ENCODE assay signal across 12 cellular contexts in the genomic region with DNA sequence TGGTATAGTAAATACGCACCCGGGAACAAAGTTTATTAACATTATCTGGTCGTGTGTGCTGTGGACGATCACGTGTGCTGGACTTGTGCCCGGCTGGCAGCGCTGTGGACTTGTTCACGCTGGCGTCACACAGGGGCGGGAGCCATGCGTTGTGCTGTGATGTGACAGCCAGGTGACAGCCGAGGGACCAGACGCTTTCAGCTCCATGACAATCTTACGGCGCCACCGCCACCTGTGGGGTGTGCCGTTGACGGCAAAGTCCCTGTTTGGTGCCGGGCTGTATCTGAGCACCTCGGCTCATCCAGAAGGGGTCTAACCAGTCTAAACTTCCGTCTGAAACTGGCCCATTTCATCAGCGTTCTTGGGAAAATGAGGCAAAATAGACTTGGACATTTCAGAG. TPM values are rescaled to one million over a fixed set of nuclear protein-coding genes. Genes with fewer than 3 reads are reported as not detected.
A peak's percentile ranks its signal among the peaks of the same experiment; 100 is the strongest.
DNase-seq lines count a peak whose midpoint lies in the region; ATAC-seq and TF ChIP-seq lines count a peak whose summit lies in the region.
"Had no signal": no experiment of that assay in that cellular context is flagged by ENCODE, and none has a peak within 500 bp of the region (broad histone marks: within the 10 kb centered on the region; RNA-seq: fewer than 3 reads in every experiment).

No MANE protein-coding gene starts in this region.

- no TSS peak for BruUV-seq in HCT116 (replicated peaks; lab: Mats Ljungman, UMichigan)

- TF ChIP-seq RAD21 in HCT116 (IDR thresholded peaks at IDR 0.05; ENCODE audit: low read depth), result peak; percentile 49

- H3K4me1 ChIP-seq in HCT116 (ENCODE audit: control insufficient read depth in 1 of 2, insufficient read depth in 2 of 2, low read length in 2 of 2) (peaks cover 6 to 10% of the 10 kb centered on the region in 2 experiments; a peak in 3 of 4 replicates), psoas muscle (peaks cover 20% of the 10 kb centered on the region), smooth muscle cell (ENCODE audit: low read depth) (peaks cover 20% of the 10 kb centered on the region)

- 18 to 28% (median 22%) methylated on average over 22 of the region's 22 CpGs for WGBS in psoas muscle, 3 donors
- WGBS in smooth muscle cell (ENCODE audit: low lambda C conversion rate), result 94% methylated on average over 22 of the region's 22 CpGs

- no peaks in the 10 kb centered on the region for H4K20me1 ChIP-seq in HCT116 (ENCODE audit: insufficient read depth)
- no peaks in the 10 kb centered on the region for H4K20me1 ChIP-seq in smooth muscle cell (ENCODE audit: low read depth)

- H3K27me3 ChIP-seq in HCT116 (ENCODE audit: insufficient read depth, low read length) (no peaks in the 10 kb centered on the region), psoas muscle (ENCODE audit: insufficient read depth in 3 of 3, low read length in 2 of 3) (no peaks in the 10 kb centered on the region), smooth muscle cell (ENCODE audit: low read depth) (no peaks in the 10 kb centered on the region)
- H3K27me3 ChIP-seq: thyroid gland had no signal

- H3K9me3 ChIP-seq in HCT116 (ENCODE audit: control insufficient read depth in 1 of 2, insufficient read depth in 1 of 2, low read depth in 1 of 2, low read length in 2 of 2) (no peaks in the 10 kb centered on the region), psoas muscle (no peaks in the 10 kb centered on the region), smooth muscle cell (replicated peaks; ENCODE audit: low read depth) (no peaks in the 10 kb centered on the region)
- H3K9me3 ChIP-seq: thyroid gland had no signal

- no peak overlapping the region for H3K9ac ChIP-seq in HCT116 (ENCODE audit: low read length)
- H3K9ac ChIP-seq in smooth muscle cell (ENCODE audit: low read depth), result no peak overlapping the region

- DNase-seq in HCT116 (ENCODE audit: low read depth, low spot score), result peak; percentile 73
- DNase-seq in SHP77 (lab: John Stamatoyannopoulos, UW), result peak; percentile 82 to 85
- DNase-seq in hypothalamus (lab: John Stamatoyannopoulos, UW), result peak in 41 of 51 donors; percentile 6 to 86 (median 54)
- DNase-seq in psoas muscle, result peak; percentile 76 to 90
- no peak for DNase-seq in smooth muscle cell (lab: John Stamatoyannopoulos, UW; ENCODE audit: unreplicated experiment)
- no peak for DNase-seq in NCI-H226
- DNase-seq: activated gamma-delta T cell treated with Interleukin-2 at 50 U/mL for 16 hours, DND-41, mammary epithelial cell had no signal

- intact Hi-C loops in HCT116 (cut with micrococcal nuclease), result loop anchor here (10.0 kb wide), 3 partner anchors 101 to 431 kb away; no protein-coding TSS in a partner anchor
- intact Hi-C loops in psoas muscle (cut with DNase I), result no loop called here

- H3K4me3 ChIP-seq in HCT116 (replicated peaks in 1 of 2; ENCODE audit: low read depth in 1 of 2, low read length in 2 of 2) (peak overlapping the region in 1 of 2 experiments; percentile 19; a peak in 3 of 4 replicates), psoas muscle (peak overlapping the region; percentile 46), smooth muscle cell (no peak overlapping the region)
- H3K4me3 ChIP-seq: thyroid gland had no signal

- H3K79me2 ChIP-seq in HCT116 (ENCODE audit: insufficient read depth, low read length) (no peaks in the 10 kb centered on the region), smooth muscle cell (ENCODE audit: low read depth) (no peaks in the 10 kb centered on the region)

- CTCF ChIA-PET in HCT116 (lab: Charles Lee), result no interaction called here

- no peak for TF ChIP-seq POLR2A in HCT116 (IDR thresholded peaks at IDR 0.05; ENCODE audit: borderline replicate concordance, extremely low read depth, insufficient read depth, insufficient read length)

- POLR2A ChIA-PET in HCT116 (lab: Charles Lee), result no interaction called here

- RAD21 ChIA-PET in HCT116 (lab: Charles Lee; ENCODE audit: low non-redundant PET in 1 of 2, low total read pairs in 2 of 2, uncharacterized antibody in 2 of 2, unreplicated experiment in 2 of 2), result interaction anchor here in 1 of 2 experiments (0.8 kb wide), 1 partner anchor 252 kb away, joined by 3 read pairs; no protein-coding TSS in a partner anchor

- no peaks in the 10 kb centered on the region for H3F3A ChIP-seq in smooth muscle cell (ENCODE audit: low read depth)

- H3K36me3 ChIP-seq in HCT116 (ENCODE audit: control insufficient read depth in 1 of 2, insufficient read depth in 2 of 2, low read length in 2 of 2) (no peaks in the 10 kb centered on the region), psoas muscle (ENCODE audit: insufficient read depth in 1 of 2, low read depth in 1 of 2) (no peaks in the 10 kb centered on the region), smooth muscle cell (ENCODE audit: low read depth) (no peaks in the 10 kb centered on the region)
- H3K36me3 ChIP-seq: thyroid gland had no signal

- peak overlapping the region; percentile 65 for H3K4me2 ChIP-seq in HCT116 (ENCODE audit: low read length)
- H3K4me2 ChIP-seq in smooth muscle cell, result no peak overlapping the region

- ATAC-seq in HCT116 (peak; percentile 94), psoas muscle (peak; percentile 94 to 98 (median 96)), GM21381 (IDR thresholded peaks at IDR 0.05; ENCODE audit: unreplicated experiment) (no peak), HG03135 (IDR thresholded peaks at IDR 0.05; ENCODE audit: unreplicated experiment) (no peak)

- H3K27ac ChIP-seq in HCT116 (ENCODE audit: low read depth, low read length) (no peak overlapping the region), psoas muscle (peak overlapping the region; percentile 73), smooth muscle cell (ENCODE audit: low read depth) (no peak overlapping the region)
- H3K27ac ChIP-seq: thyroid gland had no signal

- no peak for TF ChIP-seq CTCF in HCT116 (IDR thresholded peaks at IDR 0.05 in 2 of 3, conservative IDR thresholded peaks at IDR 0.05 in 1 of 3; ENCODE audit: borderline replicate concordance in 1 of 3, insufficient read depth in 1 of 3, low read depth in 2 of 3, low read length in 2 of 3)
- peak; percentile 14 for TF ChIP-seq CTCF in psoas muscle (IDR thresholded peaks at IDR 0.05)
- no peak for TF ChIP-seq CTCF in smooth muscle cell (IDR thresholded peaks at IDR 0.05; ENCODE audit: borderline replicate concordance, insufficient read depth, poor library complexity, severe bottlenecking)

- H2AFZ ChIP-seq in HCT116 (ENCODE audit: low read depth, low read length, poor library complexity, severe bottlenecking) (peak overlapping the region; percentile 86), smooth muscle cell (ENCODE audit: low read depth) (no peak overlapping the region)

- H3K9me2 ChIP-seq in HCT116 (ENCODE audit: insufficient read depth), result no peaks in the 10 kb centered on the region

TF ChIP-seq in HCT116, 20 proteins besides CTCF, POLR2A, EP300 and RAD21:
- no peak; the same call in 1 of the 2 replicates for TF ChIP-seq CBX3 (IDR thresholded peaks at IDR 0.05; ENCODE audit: low read depth)
- TF ChIP-seq EGR1 (IDR thresholded peaks at IDR 0.05; ENCODE audit: low read depth), result no peak
- TF ChIP-seq POLR2AphosphoS5 (IDR thresholded peaks at IDR 0.05; ENCODE audit: low read depth, low read length), result no peak
- peak; percentile 90 for TF ChIP-seq SIN3A (IDR thresholded peaks at IDR 0.05; ENCODE audit: low read depth)
- TF ChIP-seq, protein P1, sequence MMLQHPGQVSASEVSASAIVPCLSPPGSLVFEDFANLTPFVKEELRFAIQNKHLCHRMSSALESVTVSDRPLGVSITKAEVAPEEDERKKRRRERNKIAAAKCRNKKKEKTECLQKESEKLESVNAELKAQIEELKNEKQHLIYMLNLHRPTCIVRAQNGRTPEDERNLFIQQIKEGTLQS (IDR thresholded peaks at IDR 0.05), result no peak
- TF ChIP-seq TCF7L2 (IDR thresholded peaks at IDR 0.05; ENCODE audit: borderline replicate concordance, extremely low read depth, insufficient read depth, insufficient read length), result peak; percentile 77
- TF ChIP-seq JUND (IDR thresholded peaks at IDR 0.05), result no peak
- TF ChIP-seq, protein P2, sequence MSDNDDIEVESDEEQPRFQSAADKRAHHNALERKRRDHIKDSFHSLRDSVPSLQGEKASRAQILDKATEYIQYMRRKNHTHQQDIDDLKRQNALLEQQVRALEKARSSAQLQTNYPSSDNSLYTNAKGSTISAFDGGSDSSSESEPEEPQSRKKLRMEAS (IDR thresholded peaks at IDR 0.05), result peak; percentile 93
- no peak for TF ChIP-seq ELF1 (IDR thresholded peaks at IDR 0.05; ENCODE audit: borderline replicate concordance, low read depth)
- TF ChIP-seq SP1 (IDR thresholded peaks at IDR 0.05; ENCODE audit: low read depth), result no peak

RNA-seq across cellular contexts. Expression of a gene that starts 25.2 kb away (rescaled TPM):
- total RNA-seq in HCT116 (2021; ENCODE audit: unreplicated experiment) (5.3 TPM), psoas muscle (1 to 10 TPM; 2.9 to 5.3 (median 4.6) TPM), smooth muscle cell (0.27 and 0.36 TPM in 2 replicates)
- polyA plus RNA-seq in HCT116 (2012), result 3.3 and 3.9 TPM in 2 replicates
- polyA plus RNA-seq in psoas muscle (1 to 10 TPM; 1.5 to 1.8 (median 1.6) TPM), smooth muscle cell (0.70 and 0.99 TPM in 2 replicates)

RNA-seq across cellular contexts. Expression of a gene that starts 40.9 kb away (rescaled TPM):
- total RNA-seq in HCT116 (2021; ENCODE audit: unreplicated experiment) (25.2 TPM), psoas muscle (10 to 100 TPM; 17.2 to 24.2 (median 23.7) TPM), smooth muscle cell (17.8 and 22.8 TPM in 2 replicates)
- polyA plus RNA-seq in HCT116 (2012), result 12.7 and 15.7 TPM in 2 replicates
- polyA plus RNA-seq in psoas muscle (10 to 100 TPM in 1 of 3 donors, 1 to 10 TPM in 2; 9.2 to 19.4 (median 9.4) TPM), smooth muscle cell (22.2 and 26.3 TPM in 2 replicates)

Comparison
In these comparisons a context has a peak if more than half of its experiments do, and no peak if none do; other contexts are left out.
1. ATAC-seq: peak in HCT116 (single experiment) and psoas muscle (4 of 4); none in GM21381 (single experiment) and HG03135 (single experiment).
2. DNase-seq: peak in HCT116 (single experiment), SHP77 (2 of 2), hypothalamus (41 of 51) and psoas muscle (2 of 2); none in smooth muscle cell (single experiment) and NCI-H226 (single experiment).